15 cellular contexts compared by ENCODE assay signal in the genomic region with DNA sequence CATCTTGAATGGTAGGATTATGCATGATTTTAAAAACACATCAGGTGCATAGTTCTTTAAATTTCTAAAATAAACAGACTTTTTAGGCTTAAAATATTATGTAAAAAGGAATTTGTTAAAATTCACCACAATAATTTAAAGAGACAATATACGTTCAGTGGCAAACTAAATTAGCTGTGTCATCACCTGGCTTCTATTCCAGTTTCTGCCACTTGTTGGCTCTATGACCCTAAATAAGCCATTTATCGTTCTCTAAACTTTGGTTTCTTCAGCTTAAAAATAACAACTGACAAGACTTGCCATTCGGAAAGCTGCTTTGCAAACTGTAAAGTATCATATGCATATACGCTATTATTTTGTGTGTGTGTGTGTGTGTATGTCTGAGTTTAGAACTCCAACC.
A peak's percentile ranks its signal among the peaks of the same experiment; 100 is the strongest.
DNase-seq lines count a peak whose midpoint lies in the region; ATAC-seq, FAIRE-seq and TF ChIP-seq lines count a peak whose summit lies in the region.
"Had no signal": no experiment of that assay in that cellular context is flagged by ENCODE, and none has a peak within 500 bp of the region (broad histone marks: within the 10 kb centered on the region; RNA-seq: fewer than 3 reads in every experiment).

No MANE protein-coding gene starts in this region.

- H2AFZ ChIP-seq in OCI-LY7 (ENCODE audit: low read length) (no peak overlapping the region), smooth muscle cell (ENCODE audit: low read depth) (no peak overlapping the region)

- no peak for FAIRE-seq in D721Med (lab: Jason Lieb, UNC)
- FAIRE-seq: GM19239 had no signal

- no peak overlapping the region for H3K9ac ChIP-seq in smooth muscle cell (ENCODE audit: low read depth)
- H3K9ac ChIP-seq: BLaER1 had no signal

- H3K9me3 ChIP-seq in cardiac muscle cell (ENCODE audit: low read depth), result no peaks in the 10 kb centered on the region
- no peaks in the 10 kb centered on the region for H3K9me3 ChIP-seq in OCI-LY7 (ENCODE audit: low read length)
- peaks cover 4% of the 10 kb centered on the region for H3K9me3 ChIP-seq in smooth muscle cell (replicated peaks; ENCODE audit: low read depth)

- H3K79me2 ChIP-seq in OCI-LY7 (ENCODE audit: insufficient read depth, low read depth, low read length) (no peaks in the 10 kb centered on the region), smooth muscle cell (ENCODE audit: low read depth) (peaks cover 32% of the 10 kb centered on the region)

- H3K4me2 ChIP-seq in OCI-LY7 (ENCODE audit: low read length) (no peak overlapping the region), smooth muscle cell (no peak overlapping the region)
- H3K4me2 ChIP-seq: BLaER1 had no signal

- H3K4me3 ChIP-seq in cardiac muscle cell (no peak overlapping the region), OCI-LY7 (ENCODE audit: low read depth, low read length, poor library complexity, severe bottlenecking) (no peak overlapping the region), smooth muscle cell (no peak overlapping the region)
- H3K4me3 ChIP-seq: BLaER1 had no signal

- POLR2A ChIA-PET in OCI-LY7 (lab: Charles Lee), result no interaction called here

- H3K4me1 ChIP-seq in cardiac muscle cell (ENCODE audit: low read depth) (peaks cover 35% of the 10 kb centered on the region), OCI-LY7 (ENCODE audit: insufficient read depth, low read length, poor library complexity, severe bottlenecking) (no peaks in the 10 kb centered on the region), smooth muscle cell (ENCODE audit: low read depth) (peaks cover 18% of the 10 kb centered on the region)

- CTCF ChIA-PET in OCI-LY7 (lab: Charles Lee; ENCODE audit: unreplicated experiment), result no interaction called here

- no peaks in the 10 kb centered on the region for H3K27me3 ChIP-seq in cardiac muscle cell
- no peaks in the 10 kb centered on the region for H3K27me3 ChIP-seq in smooth muscle cell (ENCODE audit: low read depth)
- H3K27me3 ChIP-seq: BLaER1 had no signal

- H3K36me3 ChIP-seq in cardiac muscle cell (no peaks in the 10 kb centered on the region), OCI-LY7 (ENCODE audit: insufficient read depth, low read length) (no peaks in the 10 kb centered on the region), smooth muscle cell (ENCODE audit: low read depth) (peaks cover 4% of the 10 kb centered on the region)

- WGBS in smooth muscle cell (ENCODE audit: low lambda C conversion rate), result 94% methylated on average over 4 of the region's 4 CpGs

- no peaks in the 10 kb centered on the region for H3K9me2 ChIP-seq in OCI-LY7 (ENCODE audit: insufficient read depth, low read length)

- BruUV-seq in OCI-LY7 (replicated peaks; lab: Mats Ljungman, UMichigan), result no TSS peak

- peak overlapping the region; percentile 94 for H3K27ac ChIP-seq in cardiac muscle cell
- H3K27ac ChIP-seq in OCI-LY7 (ENCODE audit: low read depth, low read length, poor library complexity, severe bottlenecking), result no peak overlapping the region
- H3K27ac ChIP-seq in smooth muscle cell (ENCODE audit: low read depth), result no peak overlapping the region
- H3K27ac ChIP-seq: 22Rv1, BLaER1 had no signal

- ATAC-seq in Right ventricle myocardium superior (ENCODE audit: poor library complexity) (no peak), left lobe of liver (peak; percentile 70)

- H4K20me1 ChIP-seq in OCI-LY7 (ENCODE audit: insufficient read depth, low read length), result no peaks in the 10 kb centered on the region
- H4K20me1 ChIP-seq in smooth muscle cell (ENCODE audit: low read depth), result peaks cover 41% of the 10 kb centered on the region

- intact Hi-C loops in Right ventricle myocardium superior (cut with DNase I), result no loop called here
- intact Hi-C loops in OCI-LY7 (cut with micrococcal nuclease; ENCODE audit: unreplicated experiment), result no loop called here

- H3F3A ChIP-seq in smooth muscle cell (ENCODE audit: low read depth), result no peaks in the 10 kb centered on the region

- no peak for TF ChIP-seq CTCF in cardiac muscle cell (IDR thresholded peaks at IDR 0.05; ENCODE audit: low read depth, low read length)
- TF ChIP-seq CTCF in OCI-LY7 (conservative IDR thresholded peaks at IDR 0.05; ENCODE audit: low read length), result 0 out of 2 replicates have a peak, but pooled peaks have one; percentile 30
- TF ChIP-seq CTCF in smooth muscle cell (IDR thresholded peaks at IDR 0.05; ENCODE audit: borderline replicate concordance, insufficient read depth, poor library complexity, severe bottlenecking), result no peak
- TF ChIP-seq CTCF in D721Med (IDR thresholded peaks at IDR 0.05; ENCODE audit: insufficient read depth, missing control alignments), result no peak

- no peak for DNase-seq in cardiac muscle cell (ENCODE audit: low read depth in 1 of 2, low spot score in 1 of 2)
- no peak for DNase-seq in Right ventricle myocardium superior
- DNase-seq in OCI-LY7 (ENCODE audit: low spot score), result no peak
- no peak for DNase-seq in left lobe of liver (ENCODE audit: low spot score)
- no peak for DNase-seq in NCI-H1694 treated with DMSO at 0.1 percent for 48 hours (lab: John Stamatoyannopoulos, UW)
- no peak for DNase-seq in smooth muscle cell (lab: John Stamatoyannopoulos, UW; ENCODE audit: unreplicated experiment)
- no peak for DNase-seq in activated T-cell treated with anti-CD3 and anti-CD28 coated beads, Interleukin-2, amount 50 U/mL, for 1 hour
- no peak for DNase-seq in D721Med (ENCODE audit: insufficient read length, low spot score)
- DNase-seq: DMS 273 treated with DMSO at 0.1 percent for 48 hours, EL, Kasumi-1, NCI-H446 had no signal
